In the genomic region with DNA sequence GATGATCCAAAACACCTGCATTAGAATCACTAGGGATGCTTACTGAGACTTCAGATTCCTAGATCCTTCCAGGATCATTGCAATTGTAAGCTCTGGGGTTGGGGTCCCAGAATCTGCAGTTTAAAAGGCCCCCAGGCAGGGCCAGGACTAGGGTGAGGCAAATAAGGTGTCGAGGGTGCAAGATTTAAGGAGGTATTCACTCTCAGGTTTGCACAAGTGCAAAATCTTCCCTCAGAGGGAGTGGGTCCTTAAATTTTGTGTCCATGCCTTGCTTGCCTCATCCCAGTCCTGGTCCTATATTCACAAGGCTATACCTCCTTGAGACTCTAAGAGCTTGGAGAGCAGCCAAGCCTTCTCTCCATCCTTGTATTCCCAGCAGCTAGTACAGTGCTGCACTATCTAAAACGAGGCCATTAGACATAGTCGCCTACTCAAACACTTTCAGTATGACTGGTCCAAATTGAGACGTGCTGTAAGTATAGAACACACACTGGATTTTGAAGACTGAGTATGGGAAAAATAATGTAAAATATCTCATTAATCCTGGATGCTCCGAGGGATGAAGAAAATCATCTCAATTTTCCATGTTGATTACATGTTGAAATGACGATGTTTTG, we compare ENCODE assay signal across 1 cellular context.
TF ChIP-seq lines count a peak whose summit lies in the region.

No MANE protein-coding gene starts in this region.

TF ChIP-seq in GM12878, 131 proteins besides CTCF, POLR2A, EP300 and RAD21 (continued from another document and continues in another):
- TF ChIP-seq, protein P1, sequence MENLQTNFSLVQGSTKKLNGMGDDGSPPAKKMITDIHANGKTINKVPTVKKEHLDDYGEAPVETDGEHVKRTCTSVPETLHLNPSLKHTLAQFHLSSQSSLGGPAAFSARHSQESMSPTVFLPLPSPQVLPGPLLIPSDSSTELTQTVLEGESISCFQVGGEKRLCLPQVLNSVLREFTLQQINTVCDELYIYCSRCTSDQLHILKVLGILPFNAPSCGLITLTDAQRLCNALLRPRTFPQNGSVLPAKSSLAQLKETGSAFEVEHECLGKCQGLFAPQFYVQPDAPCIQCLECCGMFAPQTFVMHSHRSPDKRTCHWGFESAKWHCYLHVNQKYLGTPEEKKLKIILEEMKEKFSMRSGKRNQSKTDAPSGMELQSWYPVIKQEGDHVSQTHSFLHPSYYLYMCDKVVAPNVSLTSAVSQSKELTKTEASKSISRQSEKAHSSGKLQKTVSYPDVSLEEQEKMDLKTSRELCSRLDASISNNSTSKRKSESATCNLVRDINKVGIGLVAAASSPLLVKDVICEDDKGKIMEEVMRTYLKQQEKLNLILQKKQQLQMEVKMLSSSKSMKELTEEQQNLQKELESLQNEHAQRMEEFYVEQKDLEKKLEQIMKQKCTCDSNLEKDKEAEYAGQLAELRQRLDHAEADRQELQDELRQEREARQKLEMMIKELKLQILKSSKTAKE (IDR thresholded peaks at IDR 0.05; ENCODE audit: low read depth, poor library complexity, severe bottlenecking) = no peak
- TF ChIP-seq MYB (IDR thresholded peaks at IDR 0.05; ENCODE audit: borderline replicate concordance, low read depth, low read length) (no peak), ZSCAN29 (IDR thresholded peaks at IDR 0.05) (no peak), FOS (IDR thresholded peaks at IDR 0.05; ENCODE audit: borderline replicate concordance, extremely low read depth, insufficient read length) (no peak), TCF12 (IDR thresholded peaks at IDR 0.05; ENCODE audit: low read depth, low read length) (no peak), CHD1 (IDR thresholded peaks at IDR 0.05; ENCODE audit: low read depth, low read length) (no peak), ZNF592 (IDR thresholded peaks at IDR 0.05) (no peak), IKZF1 (conservative IDR thresholded peaks at IDR 0.05) (peak; percentile 80), MYC (IDR thresholded peaks at IDR 0.05; ENCODE audit: insufficient read depth, insufficient read length, insufficient replicate concordance, low read length, severe bottlenecking) (no peak), BHLHE40 (IDR thresholded peaks at IDR 0.05; ENCODE audit: borderline replicate concordance in 1 of 2, low read depth in 2 of 2, low read length in 1 of 2) (peak in 1 of 2 experiments; percentile 10; a peak in 1 of 4 replicates), LARP7 (IDR thresholded peaks at IDR 0.05) (no peak), ASH2L (IDR thresholded peaks at IDR 0.05; ENCODE audit: borderline replicate concordance, low read depth) (no peak), TARDBP (IDR thresholded peaks at IDR 0.05; ENCODE audit: borderline replicate concordance) (no peak), JUND (IDR thresholded peaks at IDR 0.05; ENCODE audit: low read depth, low read length) (peak; percentile 94), HCFC1 (IDR thresholded peaks at IDR 0.05; ENCODE audit: low read length) (no peak), YY1 (IDR thresholded peaks at IDR 0.05; ENCODE audit: low read depth, low read length) (peak; percentile 60; the same call in 1 of the 2 replicates), IKZF2 (IDR thresholded peaks at IDR 0.05) (peak; percentile 77 to 83), NFXL1 (IDR thresholded peaks at IDR 0.05; ENCODE audit: borderline replicate concordance) (no peak), ETV6 (conservative IDR thresholded peaks at IDR 0.05 in 1 of 2, IDR thresholded peaks at IDR 0.05 in 1 of 2; ENCODE audit: borderline replicate concordance in 1 of 2, low read depth in 1 of 2) (no peak), ZNF24 (IDR thresholded peaks at IDR 0.05) (no peak), CBX3 (IDR thresholded peaks at IDR 0.05; ENCODE audit: borderline replicate concordance, low read depth) (no peak), CHD4 (IDR thresholded peaks at IDR 0.05) (no peak), CREM (IDR thresholded peaks at IDR 0.05; ENCODE audit: low read depth) (peak; percentile 46; the same call in 1 of the 2 replicates), BCL3 (IDR thresholded peaks at IDR 0.05; ENCODE audit: borderline replicate concordance, insufficient read depth, low read depth, low read length, poor library complexity, severe bottlenecking) (no peak), PAX8 (IDR thresholded peaks at IDR 0.05) (no peak), RELB (IDR thresholded peaks at IDR 0.05; ENCODE audit: low read depth) (peak; percentile 73; the same call in 1 of the 2 replicates), POLR2AphosphoS2 (IDR thresholded peaks at IDR 0.05; ENCODE audit: low read depth, low read length) (no peak), RB1 (IDR thresholded peaks at IDR 0.05; ENCODE audit: borderline replicate concordance) (no peak), JUNB (IDR thresholded peaks at IDR 0.05) (peak; percentile 97), DPF2 (IDR thresholded peaks at IDR 0.05) (peak; percentile 81), SUZ12 (IDR thresholded peaks at IDR 0.05; ENCODE audit: unreplicated experiment) (no peak), IRF4 (IDR thresholded peaks at IDR 0.05; ENCODE audit: low read depth, low read length) (peak; percentile 98), MEF2A (IDR thresholded peaks at IDR 0.05; ENCODE audit: insufficient read depth, low read depth, low read length) (0 out of 2 replicates have a peak, but pooled peaks have one; percentile 43), RAD51 (IDR thresholded peaks at IDR 0.05) (no peak), PBX3 (IDR thresholded peaks at IDR 0.05; ENCODE audit: insufficient replicate concordance, low read depth, low read length) (no peak), BACH1 (IDR thresholded peaks at IDR 0.05; ENCODE audit: borderline replicate concordance) (no peak; the same call in 1 of the 2 replicates), REST (IDR thresholded peaks at IDR 0.05; ENCODE audit: low read depth, low read length) (no peak), TBL1XR1 (IDR thresholded peaks at IDR 0.05; ENCODE audit: low read depth, low read length) (no peak), SREBF2 (IDR thresholded peaks at IDR 0.05; ENCODE audit: low read length) (no peak), YBX1 (IDR thresholded peaks at IDR 0.05) (no peak), RUNX3 (IDR thresholded peaks at IDR 0.05; ENCODE audit: low read length) (no peak), MAX (IDR thresholded peaks at IDR 0.05; ENCODE audit: low read depth, low read length) (no peak), FOXK2 (IDR thresholded peaks at IDR 0.05) (no peak), CBFB (IDR thresholded peaks at IDR 0.05; ENCODE audit: low read depth) (no peak)
- TF ChIP-seq, protein P2, sequence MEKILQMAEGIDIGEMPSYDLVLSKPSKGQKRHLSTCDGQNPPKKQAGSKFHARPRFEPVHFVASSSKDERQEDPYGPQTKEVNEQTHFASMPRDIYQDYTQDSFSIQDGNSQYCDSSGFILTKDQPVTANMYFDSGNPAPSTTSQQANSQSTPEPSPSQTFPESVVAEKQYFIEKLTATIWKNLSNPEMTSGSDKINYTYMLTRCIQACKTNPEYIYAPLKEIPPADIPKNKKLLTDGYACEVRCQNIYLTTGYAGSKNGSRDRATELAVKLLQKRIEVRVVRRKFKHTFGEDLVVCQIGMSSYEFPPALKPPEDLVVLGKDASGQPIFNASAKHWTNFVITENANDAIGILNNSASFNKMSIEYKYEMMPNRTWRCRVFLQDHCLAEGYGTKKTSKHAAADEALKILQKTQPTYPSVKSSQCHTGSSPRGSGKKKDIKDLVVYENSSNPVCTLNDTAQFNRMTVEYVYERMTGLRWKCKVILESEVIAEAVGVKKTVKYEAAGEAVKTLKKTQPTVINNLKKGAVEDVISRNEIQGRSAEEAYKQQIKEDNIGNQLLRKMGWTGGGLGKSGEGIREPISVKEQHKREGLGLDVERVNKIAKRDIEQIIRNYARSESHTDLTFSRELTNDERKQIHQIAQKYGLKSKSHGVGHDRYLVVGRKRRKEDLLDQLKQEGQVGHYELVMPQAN (conservative IDR thresholded peaks at IDR 0.05) = no peak
- TF ChIP-seq, protein P3, sequence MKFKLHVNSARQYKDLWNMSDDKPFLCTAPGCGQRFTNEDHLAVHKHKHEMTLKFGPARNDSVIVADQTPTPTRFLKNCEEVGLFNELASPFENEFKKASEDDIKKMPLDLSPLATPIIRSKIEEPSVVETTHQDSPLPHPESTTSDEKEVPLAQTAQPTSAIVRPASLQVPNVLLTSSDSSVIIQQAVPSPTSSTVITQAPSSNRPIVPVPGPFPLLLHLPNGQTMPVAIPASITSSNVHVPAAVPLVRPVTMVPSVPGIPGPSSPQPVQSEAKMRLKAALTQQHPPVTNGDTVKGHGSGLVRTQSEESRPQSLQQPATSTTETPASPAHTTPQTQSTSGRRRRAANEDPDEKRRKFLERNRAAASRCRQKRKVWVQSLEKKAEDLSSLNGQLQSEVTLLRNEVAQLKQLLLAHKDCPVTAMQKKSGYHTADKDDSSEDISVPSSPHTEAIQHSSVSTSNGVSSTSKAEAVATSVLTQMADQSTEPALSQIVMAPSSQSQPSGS (IDR thresholded peaks at IDR 0.05; ENCODE audit: low read length) = no peak
